In the genomic region with DNA sequence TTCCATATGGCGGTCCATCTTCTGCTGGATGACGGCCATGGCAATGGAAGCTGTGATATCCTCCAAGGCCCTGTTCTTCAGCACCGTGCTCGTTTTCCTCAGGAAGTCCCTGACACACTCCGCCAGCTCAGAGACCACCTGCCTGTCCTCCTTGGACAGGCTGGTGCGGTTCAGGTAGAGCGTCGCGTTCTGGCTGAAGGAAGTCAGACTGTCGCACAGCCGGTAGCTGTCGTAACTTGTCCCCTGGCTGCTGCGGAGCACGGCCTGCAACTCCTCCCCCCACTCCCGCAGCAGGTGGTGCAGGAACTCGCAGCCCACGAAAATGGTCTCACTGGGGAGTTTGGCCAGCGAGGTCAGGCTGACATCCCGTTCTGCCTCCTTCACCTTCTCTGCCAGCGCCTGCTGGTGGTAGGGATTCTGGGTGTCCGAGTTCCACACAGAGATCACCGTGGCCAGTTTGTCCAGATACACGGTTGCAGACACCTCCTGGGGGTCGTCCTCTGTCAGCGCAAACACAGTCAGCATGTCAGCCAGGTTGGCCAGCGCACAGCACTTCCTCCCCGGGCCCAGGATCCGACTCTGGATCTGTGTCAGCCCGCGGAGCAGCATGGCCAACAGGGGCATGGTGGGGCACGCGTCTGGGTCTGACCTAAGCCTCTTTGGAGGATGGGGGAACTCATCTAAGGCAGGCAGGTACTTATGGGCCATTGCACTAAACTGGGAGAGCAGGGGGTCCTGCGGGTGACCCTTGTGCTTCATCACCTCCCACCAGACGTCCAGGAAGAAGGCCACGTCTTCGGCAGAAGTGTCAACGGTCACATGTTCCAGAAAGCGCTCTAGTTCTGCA, we compare ENCODE assay signal across 25 cellular contexts.
"Had no signal": no experiment of that assay in that cellular context is flagged by ENCODE, and none has a peak within 500 bp of the region (broad histone marks: within the 10 kb centered on the region; RNA-seq: fewer than 3 reads in every experiment).

No MANE protein-coding gene starts in this region.

- H3K27ac Mint-ChIP-seq: activated B cell treated with CpG ODN at 0.5 μM for 24 hours; activated CD4-positive, alpha-beta T cell treated with anti-CD3 and anti-CD28 coated beads, Interleukin-2, amount 10 ng/mL, durations not matched to agents 24 days and 14 days; activated CD8-positive, alpha-beta memory T cell treated with anti-CD3 and anti-CD28 coated beads, Interleukin-2, amount 10 ng/mL, durations not matched to agents 7 days and 5 days; activated T-helper 1 cell treated with anti-CD3 and anti-CD28 coated beads, Interleukin-12 subunit alpha, Interleukin-12 subunit beta, Interleukin-2, Interleukin-4 antibody, amounts not matched to agents 30 ng/mL and 10 ng/mL and 1 ng/mL, durations not matched to agents 14 hours and 24 hours and 36 hours; T-helper 17 cell had no signal

- H3K4me3 Mint-ChIP-seq: activated B cell treated with CpG ODN at 0.5 μM for 24 hours; activated CD4-positive, alpha-beta T cell treated with anti-CD3 and anti-CD28 coated beads, Interleukin-2, amount 10 ng/mL, durations not matched to agents 24 days and 14 days; activated CD8-positive, alpha-beta memory T cell treated with anti-CD3 and anti-CD28 coated beads, Interleukin-2, amount 10 ng/mL, durations not matched to agents 7 days and 5 days; activated T-cell treated with anti-CD3 and anti-CD28 coated beads, Interleukin-2, amount 50 U/mL, for 24 hours; activated T-helper 1 cell treated with anti-CD3 and anti-CD28 coated beads, Interleukin-12 subunit alpha, Interleukin-12 subunit beta, Interleukin-2, Interleukin-4 antibody, amounts not matched to agents 30 ng/mL and 10 ng/mL and 1 ng/mL, durations not matched to agents 14 hours and 24 hours and 36 hours; T-helper 17 cell had no signal

- H3K27me3 ChIP-seq: ascending aorta, body of pancreas, MG63 had no signal

- DNase-seq: activated B cell treated with CpG ODN at 0.5 μM for 24 hours; activated CD4-positive, alpha-beta T cell treated with anti-CD3 and anti-CD28 coated beads for 1 hour; activated CD4-positive, alpha-beta T cell treated with anti-CD3 and anti-CD28 coated beads, Interleukin-2, amount 10 ng/mL, durations not matched to agents 24 days and 14 days; activated CD4-positive, alpha-beta T cell treated with anti-CD3 and anti-CD28 coated beads, Interleukin-2, amount 50 U/mL, for 48 hours; activated CD8-positive, alpha-beta memory T cell treated with anti-CD3 and anti-CD28 coated beads, Interleukin-2, amount 10 ng/mL, durations not matched to agents 7 days and 5 days; activated effector memory CD4-positive, alpha-beta T cell treated with Interleukin-2 at 50 U/mL for 16 hours; activated naive CD4-positive, alpha-beta T cell; activated T-cell treated with anti-CD3 and anti-CD28 coated beads, Interleukin-2, amount 50 U/mL, for 24 hours; amniotic stem cell; body of pancreas; central memory CD4-positive, alpha-beta T cell; MG63; MV-4-11; NCI-H1092 treated with DMSO at 0.1 percent for 48 hours; NCI-H1417 treated with DMSO at 0.1 percent for 48 hours; NCI-H1694 treated with DMSO at 0.1 percent for 48 hours; NCI-H2081; NCI-H510A treated with DMSO at 0.1 percent for 48 hours; NCI-H69; SIG-M5; T-helper 17 cell; T1000 had no signal

- H3K27ac ChIP-seq: ascending aorta, body of pancreas had no signal

- H3K9me3 Mint-ChIP-seq: activated B cell treated with CpG ODN at 0.5 μM for 24 hours; activated naive CD4-positive, alpha-beta T cell treated with anti-CD3 and anti-CD28 coated beads, Interleukin-2, amount 50 U/mL, for 24 hours; activated T-helper 1 cell treated with anti-CD3 and anti-CD28 coated beads, Interleukin-12 subunit alpha, Interleukin-12 subunit beta, Interleukin-2, Interleukin-4 antibody, amounts not matched to agents 30 ng/mL and 10 ng/mL and 1 ng/mL, durations not matched to agents 14 hours and 24 hours and 36 hours had no signal

- H3K4me3 ChIP-seq: ascending aorta, body of pancreas, MG63 had no signal

- H3K27me3 Mint-ChIP-seq: activated B cell treated with CpG ODN at 0.5 μM for 24 hours; activated CD4-positive, alpha-beta T cell treated with anti-CD3 and anti-CD28 coated beads, Interleukin-2, amount 10 ng/mL, durations not matched to agents 24 days and 14 days; activated CD8-positive, alpha-beta memory T cell treated with anti-CD3 and anti-CD28 coated beads, Interleukin-2, amount 10 ng/mL, durations not matched to agents 7 days and 5 days; activated naive CD4-positive, alpha-beta T cell treated with anti-CD3 and anti-CD28 coated beads, Interleukin-2, amount 50 U/mL, for 24 hours; activated T-cell treated with anti-CD3 and anti-CD28 coated beads, Interleukin-2, amount 50 U/mL, for 24 hours; T-helper 17 cell had no signal

- H3K9me3 ChIP-seq: ascending aorta, body of pancreas, MG63 had no signal
